ENCODE assay signal across 24 cellular contexts in genomic region chr1:18240906-18241305, GRCh38.
DNase-seq lines count a peak whose midpoint lies in the region; ATAC-seq, FAIRE-seq and TF ChIP-seq lines count a peak whose summit lies in the region.
"Had no signal": no experiment of that assay in that cellular context is flagged by ENCODE, and none has a peak within 500 bp of the region (broad histone marks: within the 10 kb centered on the region; RNA-seq: fewer than 3 reads in every experiment).

No MANE protein-coding gene starts in this region.

- intact Hi-C loops in left colon (cut with DNase I, micrococcal nuclease) (no loop called here), transverse colon (cut with DNase I; ENCODE audit: low total_unique reads) (no loop called here), CD14-positive monocyte (cut with micrococcal nuclease) (no loop called here)

- H2AFZ ChIP-seq in H1 (ENCODE audit: low read length) = no peak overlapping the region

- TF ChIP-seq CTCF in chondrocyte (IDR thresholded peaks at IDR 0.05) (no peak), H1 (IDR thresholded peaks at IDR 0.05; ENCODE audit: control extremely low read depth in 1 of 3, insufficient read depth in 1 of 3, low read depth in 1 of 3, low read length in 3 of 3) (no peak), transverse colon (IDR thresholded peaks at IDR 0.05) (no peak), CD14-positive monocyte (IDR thresholded peaks at IDR 0.05) (no peak)

- H2BK15ac ChIP-seq in H1 (ENCODE audit: low read length) = no peak overlapping the region

- H3K14ac ChIP-seq in H1 (ENCODE audit: insufficient read length) = no peak overlapping the region

- no peaks in the 10 kb centered on the region for H3K4me1 Mint-ChIP-seq in chondrocyte (ENCODE audit: low read depth)
- H3K4me1 Mint-ChIP-seq in CD14-positive monocyte = no peaks in the 10 kb centered on the region

- WGBS in H1 (ENCODE audit: extremely low coverage in 1 of 2, insufficient coverage in 1 of 2, insufficient read length in 1 of 2, insufficient replicate concordance in 2 of 2, low coverage in 1 of 2, low lambda C conversion rate in 2 of 2, missing lambda C conversion rate in 1 of 2), 2 experiments = 85% methylated on average over 1 of the region's 1 CpG; no CpG with 5 or more reads in 1 of the 2 experiments
- 13% methylated on average over 1 of the region's 1 CpG; no CpG with 5 or more reads in 1 of the 2 donors for WGBS in transverse colon (ENCODE audit: low coverage in 1 of 2), 2 donors

- DNase-seq in chondrocyte (ENCODE audit: low spot score) (peak; percentile 11), H1 (ENCODE audit: low read depth in 1 of 2, low spot score in 2 of 2) (no peak), left colon (peak; percentile 20 to 67), transverse colon (peak; percentile 40), CD14-positive monocyte (ENCODE audit: low spot score) (no peak), globus pallidus (ENCODE audit: low spot score) (no peak), GM19240 (ENCODE audit: insufficient read length, low spot score) (no peak)
- DNase-seq: 8988T; ACHN; BE2C; C1 segment of cervical spinal cord; Calu3; CD4-positive, alpha-beta T cell; CD8-positive, alpha-beta T cell; DMS79 treated with DMSO at 0.1 percent for 48 hours; GF-D8 had no signal

- peak overlapping the region; percentile 37; the same call in 1 of the 2 replicates for H2BK20ac ChIP-seq in H1 (ENCODE audit: low read length)

- H3K9me3 ChIP-seq in H1 (ENCODE audit: insufficient read depth in 2 of 2, low read depth in 1 of 2, low read length in 1 of 2) (no peaks in the 10 kb centered on the region), transverse colon (no peaks in the 10 kb centered on the region)
- H3K9me3 ChIP-seq: BE2C, BLaER1, Caco-2 had no signal

- no peak for TF ChIP-seq POLR2A in H1 (IDR thresholded peaks at IDR 0.05; ENCODE audit: control extremely low read depth in 1 of 2, low read depth in 2 of 2, low read length in 2 of 2)
- no peak for TF ChIP-seq POLR2A in transverse colon (IDR thresholded peaks at IDR 0.05)

- CTCF ChIA-PET in H1 (lab: Charles Lee; ENCODE audit: partially characterized antibody) = interaction anchor here (0.6 to 7.7 kb wide), 8 partner anchors 11 to 125 kb away, joined by 3 to 67 read pairs (median 4); no protein-coding TSS in a partner anchor

- H4K20me1 ChIP-seq in H1 (replicated peaks in 1 of 2; ENCODE audit: control insufficient read depth in 1 of 2, insufficient read depth in 2 of 2, low read length in 2 of 2) = peaks cover 0 to 1% of the 10 kb centered on the region in 2 experiments
- H4K20me1 ChIP-seq: BLaER1 had no signal

- H2AK5ac ChIP-seq in H1 (ENCODE audit: low read depth, low read length) = no peak overlapping the region; the same call in 1 of the 2 replicates

- 0 out of 2 replicates have a peak, but pooled peaks cover 2% of the 10 kb centered on the region for H3K23me2 ChIP-seq in H1 (ENCODE audit: low read depth, low read length)

- no peak overlapping the region for H4K8ac ChIP-seq in H1 (ENCODE audit: extremely low read depth, insufficient read depth, low read length)

- no peak overlapping the region for H4K5ac ChIP-seq in H1 (ENCODE audit: insufficient read length, low read depth, low read length)

- H3K36me3 ChIP-seq in H1 (ENCODE audit: control insufficient read depth in 2 of 4, insufficient read depth in 4 of 4, low read length in 3 of 4) = no peaks in the 10 kb centered on the region
- no peaks in the 10 kb centered on the region for H3K36me3 ChIP-seq in transverse colon
- H3K36me3 ChIP-seq: BE2C, BLaER1 had no signal

- ATAC-seq in left colon (peak; percentile 99), GM18868 (IDR thresholded peaks at IDR 0.05; ENCODE audit: unreplicated experiment) (no peak)
- ATAC-seq: CD8-positive, alpha-beta T cell had no signal

- POLR2A ChIA-PET in H1 (lab: Charles Lee; ENCODE audit: partially characterized antibody) = interaction anchor here (2.0 kb wide), 1 partner anchor 24 kb away, joined by 5 read pairs; no protein-coding TSS in a partner anchor

- H2BK5ac ChIP-seq in H1 (ENCODE audit: low read depth, low read length) = no peak overlapping the region

- H4K91ac ChIP-seq in H1 (replicated peaks; ENCODE audit: insufficient read length, low read length) = no peak overlapping the region

- no peak overlapping the region for H2BK120ac ChIP-seq in H1 (replicated peaks; ENCODE audit: low read depth, low read length)

- H3K9me3 Mint-ChIP-seq in chondrocyte (ENCODE audit: low read depth) (no peaks in the 10 kb centered on the region), CD14-positive monocyte (peaks cover 0 to 2% (median 0%) of the 10 kb centered on the region in 7 donors)

- H3K27ac Mint-ChIP-seq in chondrocyte (ENCODE audit: unreplicated experiment) = no peak overlapping the region
- H3K27ac Mint-ChIP-seq in CD14-positive monocyte = no peak overlapping the region
- H3K27ac Mint-ChIP-seq: CD4-positive, alpha-beta T cell; CD8-positive, alpha-beta T cell had no signal

- no peak overlapping the region for H3K4me2 ChIP-seq in H1 (ENCODE audit: insufficient read depth in 1 of 2, low read depth in 2 of 2, low read length in 2 of 2)
- H3K4me2 ChIP-seq: BLaER1 had no signal

- H3K4me3 ChIP-seq in H1 (ENCODE audit: extremely low read depth in 1 of 4, insufficient read depth in 2 of 4, low read depth in 3 of 4, low read length in 4 of 4) = no peak overlapping the region
- H3K4me3 ChIP-seq in transverse colon = no peak overlapping the region
- H3K4me3 ChIP-seq: BLaER1 had no signal

- H3K9ac ChIP-seq in H1 (replicated peaks in 1 of 4; ENCODE audit: extremely low read depth in 1 of 4, low read depth in 3 of 4, low read length in 3 of 4) = no peak overlapping the region
- H3K9ac ChIP-seq: BLaER1 had no signal

- in situ Hi-C loops in transverse colon (cut with MboI; ENCODE audit: low pct_ligation_motif_present in 1 of 4, low pct_unique_long_range_greater_than_20kb in 1 of 4, low sequenced_read_pairs in 3 of 4) = no loop called here

- H3K56ac ChIP-seq in H1 (replicated peaks; ENCODE audit: insufficient read length, low read depth, low read length) = no peak overlapping the region

- no peak for FAIRE-seq in H1 (lab: Jason Lieb, UNC)
- FAIRE-seq: A204.1, D721Med, G401.6, GM12891, GM19239 had no signal

- H3K79me2 ChIP-seq in H1 (ENCODE audit: control insufficient read depth in 1 of 2, insufficient read depth in 2 of 2, low read length in 2 of 2) = no peaks in the 10 kb centered on the region

- H3K36me3 Mint-ChIP-seq in chondrocyte (ENCODE audit: low read depth) (no peaks in the 10 kb centered on the region), CD14-positive monocyte (no peaks in the 10 kb centered on the region)
- H3K36me3 Mint-ChIP-seq: CD8-positive, alpha-beta T cell had no signal

- H3K27ac ChIP-seq in H1 (ENCODE audit: low read depth, low read length) (no peak overlapping the region), transverse colon (no peak overlapping the region)
- H3K27ac ChIP-seq: BLaER1 had no signal

- TF ChIP-seq RAD21 in H1 (IDR thresholded peaks at IDR 0.05 in 1 of 2, conservative IDR thresholded peaks at IDR 0.05 in 1 of 2; ENCODE audit: low read depth in 2 of 2, low read length in 2 of 2) = no peak

- H3K4me3 Mint-ChIP-seq in chondrocyte (ENCODE audit: unreplicated experiment) (no peak overlapping the region), CD14-positive monocyte (no peak overlapping the region)
- H3K4me3 Mint-ChIP-seq: CD4-positive, alpha-beta T cell; CD8-positive, alpha-beta T cell had no signal

- no peak overlapping the region for H2BK12ac ChIP-seq in H1 (ENCODE audit: low read depth, low read length)

- H3K79me1 ChIP-seq in H1 (ENCODE audit: low read depth, low read length) = no peaks in the 10 kb centered on the region

- H3K27me3 Mint-ChIP-seq in chondrocyte (ENCODE audit: low read depth) (peaks cover 4% of the 10 kb centered on the region), CD14-positive monocyte (ENCODE audit: low read depth in 3 of 3) (peaks cover 0 to 11% (median 5%) of the 10 kb centered on the region in 3 donors)

- H3K27me3 ChIP-seq in H1 (replicated peaks in 1 of 4; ENCODE audit: control insufficient read depth in 3 of 4, extremely low read depth in 1 of 4, insufficient read depth in 3 of 4, low read length in 3 of 4) = no peaks in the 10 kb centered on the region
- H3K27me3 ChIP-seq in transverse colon = no peaks in the 10 kb centered on the region
- H3K27me3 ChIP-seq: BE2C, BLaER1 had no signal

- H3K23ac ChIP-seq in H1 (ENCODE audit: insufficient read length) = no peak overlapping the region

- H3K4ac ChIP-seq in H1 (replicated peaks; ENCODE audit: insufficient read length, low read depth, low read length) = no peak overlapping the region

- no peak overlapping the region for H3K18ac ChIP-seq in H1 (ENCODE audit: extremely low read depth, low read length)

- TF ChIP-seq EP300 in H1 (IDR thresholded peaks at IDR 0.05; ENCODE audit: borderline replicate concordance in 1 of 2, low read depth in 2 of 2, low read length in 2 of 2) = no peak
- no peak for TF ChIP-seq EP300 in transverse colon (IDR thresholded peaks at IDR 0.05; ENCODE audit: low read depth)

- H3K4me1 ChIP-seq in H1 (replicated peaks in 1 of 4; ENCODE audit: control insufficient read depth in 3 of 4, insufficient read depth in 4 of 4, low read length in 3 of 4) (peaks cover 0 to 14% (median 9%) of the 10 kb centered on the region in 4 experiments; a peak in 5 of 7 replicates), transverse colon (peaks cover 0 to 11% (median 3%) of the 10 kb centered on the region in 4 donors)
- H3K4me1 ChIP-seq: BLaER1, Caco-2 had no signal

TF ChIP-seq in H1, 55 proteins besides CTCF, POLR2A, EP300 and RAD21:
- TF ChIP-seq CBX8 (IDR thresholded peaks at IDR 0.05; ENCODE audit: borderline replicate concordance, low read depth, low read length) (no peak), SAP30 (IDR thresholded peaks at IDR 0.05; ENCODE audit: insufficient read depth, insufficient replicate concordance, low read length) (no peak), RXRA (IDR thresholded peaks at IDR 0.05; ENCODE audit: insufficient read depth, low read depth, low read length) (no peak), BCL11A (IDR thresholded peaks at IDR 0.05; ENCODE audit: low read depth in 2 of 2, low read length in 2 of 2) (no peak), YY1 (IDR thresholded peaks at IDR 0.05; ENCODE audit: low read depth, low read length) (no peak), GTF2F1 (IDR thresholded peaks at IDR 0.05; ENCODE audit: borderline replicate concordance, low read depth, low read length) (no peak), SP1 (IDR thresholded peaks at IDR 0.05; ENCODE audit: low read depth, low read length) (no peak)

Comparison
In these comparisons a context has a peak if more than half of its experiments do, and no peak if none do; other contexts are left out.
1. DNase-seq: peak in chondrocyte (single experiment), left colon (2 of 2) and transverse colon (single experiment); none in H1 (0 of 2), CD14-positive monocyte (single experiment), globus pallidus (single experiment) and GM19240 (single experiment).